20 cellular contexts compared by ENCODE assay signal in genomic region chr1:229895605-229896004, GRCh38.
"Had no signal": no experiment of that assay in that cellular context is flagged by ENCODE, and none has a peak within 500 bp of the region (broad histone marks: within the 10 kb centered on the region; RNA-seq: fewer than 3 reads in every experiment).

No MANE protein-coding gene starts in this region.

- H3K27ac ChIP-seq: RWPE1 had no signal

- FAIRE-seq: RCC 7860 had no signal

- H3K9ac ChIP-seq: SK-N-SH had no signal

- DNase-seq: Karpas-422, KG1, MG63, NCI-H1092 treated with DMSO at 0.1 percent for 48 hours, NCI-H1436, NCI-H187, NCI-H2029, NCI-H2081 treated with DMSO at 0.1 percent for 48 hours, NCI-H2171, NCI-H226, NCI-H446, NCI-H510A, NCI-H524 treated with DMSO at 0.1 percent for 48 hours, NCI-H69, NCI-H774, SHP77, SK-N-SH, SW 1271 had no signal

- H3K4me3 ChIP-seq: MG63 had no signal

- H3K9me3 ChIP-seq: MG63, SK-N-SH had no signal

- H3K4me2 ChIP-seq: SK-N-SH had no signal

- H3K36me3 ChIP-seq: MG63 had no signal
